In the genomic region with DNA sequence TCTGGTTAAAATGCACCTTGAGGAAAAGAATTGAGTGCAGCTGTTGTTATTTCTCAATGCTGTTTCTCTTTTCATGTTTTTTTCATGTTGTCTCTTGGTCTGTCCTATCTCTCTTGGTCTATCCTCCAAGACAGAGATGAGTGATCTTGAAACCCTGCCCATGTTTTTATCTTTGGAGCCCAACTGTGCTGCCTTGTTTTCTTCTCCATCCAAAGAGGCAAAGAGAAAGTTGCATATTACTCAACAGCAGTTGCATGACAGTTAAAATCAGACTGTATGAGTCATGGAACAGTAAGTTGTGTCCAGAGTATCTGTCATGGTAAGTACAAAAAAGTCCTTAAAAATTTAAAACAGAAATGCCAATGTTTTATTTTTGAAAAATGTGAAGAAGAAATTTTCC, we compare ENCODE assay signal across 10 cellular contexts. TPM values are rescaled to one million over a fixed set of nuclear protein-coding genes. Genes with fewer than 3 reads are reported as not detected.
DNase-seq lines count a peak whose midpoint lies in the region; ATAC-seq lines count a peak whose summit lies in the region.
"Had no signal": no experiment of that assay in that cellular context is flagged by ENCODE, and none has a peak within 500 bp of the region (broad histone marks: within the 10 kb centered on the region; RNA-seq: fewer than 3 reads in every experiment).

No MANE protein-coding gene starts in this region.

- H3K4me1 ChIP-seq in right cardiac atrium (ENCODE audit: control insufficient read depth, insufficient read depth, low read length): no peaks in the 10 kb centered on the region

- ATAC-seq in right cardiac atrium: peak; percentile 63
- ATAC-seq in HG03469 (IDR thresholded peaks at IDR 0.05; ENCODE audit: unreplicated experiment): no peak
- ATAC-seq: HepG2 had no signal

- DNase-seq in GM04504 (ENCODE audit: low read depth) (peak; percentile 83), H4 (ENCODE audit: low spot score) (peak; percentile 21), OCI-M2 (lab: John Stamatoyannopoulos, UW; ENCODE audit: unreplicated experiment) (peak; percentile 28), right cardiac atrium (no peak), ureter (ENCODE audit: low spot score) (no peak), epidermal melanocyte (ENCODE audit: insufficient read length, low spot score) (no peak)
- DNase-seq in activated CD4-positive, alpha-beta T cell treated with anti-CD3 and anti-CD28 coated beads for 4 hours: no peak

- H3K9me3 ChIP-seq in right cardiac atrium (ENCODE audit: control insufficient read depth, low read length): no peaks in the 10 kb centered on the region
- H3K9me3 ChIP-seq: neutrophil had no signal

- H3K27ac ChIP-seq in right cardiac atrium (ENCODE audit: low read length): no peak overlapping the region
- H3K27ac ChIP-seq: neutrophil had no signal

- H3K27me3 ChIP-seq in right cardiac atrium (ENCODE audit: control insufficient read depth, insufficient read depth): peaks cover 2% of the 10 kb centered on the region

- H3K4me3 ChIP-seq in right cardiac atrium (ENCODE audit: low read length): no peak overlapping the region

- intact Hi-C loops in right cardiac atrium (cut with DNase I): no loop called here

RNA-seq across cellular contexts. Expression of a gene that starts 26.2 kb away (rescaled TPM):
- total RNA-seq in H4 (2014; rRNA removed; shearing (Covaris generic)): 0.12 TPM in 1 of 2 replicates, not detected in the other
- total RNA-seq in right cardiac atrium: under 1 TPM in 1 of 4 donors, not detected in 3; 0.18 TPM
- 0.18 TPM for polyA plus RNA-seq in right cardiac atrium
- 67.2 TPM for total RNA-seq in ureter

Comparison
In these comparisons a context has a peak if more than half of its experiments do, and no peak if none do; other contexts are left out.
1. DNase-seq: peak in GM04504 (single experiment), H4 (single experiment) and OCI-M2 (single experiment); none in right cardiac atrium (0 of 3), ureter (single experiment), epidermal melanocyte (single experiment) and activated CD4-positive, alpha-beta T cell treated with anti-CD3 and anti-CD28 coated beads for 4 hours (0 of 2).
2. RNA of a gene that starts 26.2 kb away (total RNA-seq): 67.2 TPM in ureter (single experiment); 0.18 TPM in right cardiac atrium and 0.12 TPM in H4; every median in the first group is over 10 times any median in the second.